10 cellular contexts compared by ENCODE assay signal in genomic region chr4:169251291-169252235, GRCh38. TPM values are rescaled to one million over a fixed set of nuclear protein-coding genes. Genes with fewer than 3 reads are reported as not detected.
DNase-seq lines count a peak whose midpoint lies in the region; ATAC-seq and TF ChIP-seq lines count a peak whose summit lies in the region.
"Had no signal": no experiment of that assay in that cellular context is flagged by ENCODE, and none has a peak within 500 bp of the region (broad histone marks: within the 10 kb centered on the region; RNA-seq: fewer than 3 reads in every experiment).

No MANE protein-coding gene starts in this region.

- H3K9ac ChIP-seq in iPS-18a (ENCODE audit: low read length) (peak overlapping the region; percentile 61), GM23248 (no peak overlapping the region)

- POLR2A ChIA-PET in HEK293 (lab: Yijun Ruan, JAX) (interaction anchor here (0.9 kb wide), 1 partner anchor 241 kb away, joined by 8 read pairs; the partner anchor contains the start of gene CBR4), WTC11 (lab: Charles Lee) (interaction anchor here (0.6 kb wide), 1 partner anchor 9 kb away, joined by 3 read pairs; no protein-coding TSS in a partner anchor)

- CTCF ChIA-PET in HEK293 (lab: Yijun Ruan, JAX) (no interaction called here), WTC11 (lab: Charles Lee) (no interaction called here)

- in situ Hi-C loops in GM23248 (cut with MboI): no loop called here

- no peak overlapping the region for H2AFZ ChIP-seq in GM23248

- intact Hi-C loops in heart right ventricle (cut with DNase I): no loop called here

- peaks cover 82% of the 10 kb centered on the region for H3F3A ChIP-seq in GM23248 (ENCODE audit: insufficient read depth)

- H3K4me3 ChIP-seq in HEK293 (ENCODE audit: low read depth, low read length): 0 out of 2 replicates have a peak overlapping the region, but pooled peaks have one; percentile 1
- peak overlapping the region; percentile 16 for H3K4me3 ChIP-seq in iPS-18a (ENCODE audit: low read length)
- H3K4me3 ChIP-seq in GM23248: no peak overlapping the region
- H3K4me3 ChIP-seq in heart right ventricle: no peak overlapping the region

- peaks cover 9% of the 10 kb centered on the region for H3K36me3 Mint-ChIP-seq in WTC11
- H3K36me3 Mint-ChIP-seq in progenitor cell of endocrine pancreas (ENCODE audit: insufficient read depth): peaks cover 7% of the 10 kb centered on the region
- H3K36me3 Mint-ChIP-seq in activated T-cell treated with anti-CD3 and anti-CD28 coated beads, Interleukin-2, amount 50 U/mL, for 4 hours (ENCODE audit: insufficient read depth): no peaks in the 10 kb centered on the region

- H3K4me3 Mint-ChIP-seq in WTC11: no peak overlapping the region
- no peak overlapping the region for H3K4me3 Mint-ChIP-seq in progenitor cell of endocrine pancreas (ENCODE audit: low read depth)
- H3K4me3 Mint-ChIP-seq in activated T-cell treated with anti-CD3 and anti-CD28 coated beads, Interleukin-2, amount 50 U/mL, for 4 hours: no peak overlapping the region
- H3K4me3 Mint-ChIP-seq: memory B cell, T-helper 17 cell had no signal

- H3K27me3 Mint-ChIP-seq in WTC11 (ENCODE audit: low read depth) (no peaks in the 10 kb centered on the region), progenitor cell of endocrine pancreas (no peaks in the 10 kb centered on the region)
- peaks cover 26% of the 10 kb centered on the region for H3K27me3 Mint-ChIP-seq in activated T-cell treated with anti-CD3 and anti-CD28 coated beads, Interleukin-2, amount 50 U/mL, for 4 hours (ENCODE audit: low read depth)
- H3K27me3 Mint-ChIP-seq: memory B cell had no signal

- DNase-seq in WTC11 (ENCODE audit: low spot score) (no peak), progenitor cell of endocrine pancreas (ENCODE audit: low spot score, unreplicated experiment) (no peak), GM23248 (no peak), heart right ventricle (no peak)
- no peak for DNase-seq in activated T-cell treated with anti-CD3 and anti-CD28 coated beads, Interleukin-2, amount 50 U/mL, for 4 hours
- DNase-seq: T-helper 17 cell had no signal

- H3K27ac ChIP-seq in HEK293 (ENCODE audit: extremely low read depth, low read depth, low read length): no peak overlapping the region
- peak overlapping the region; percentile 62 for H3K27ac ChIP-seq in iPS-18a (ENCODE audit: low read length)
- H3K27ac ChIP-seq in GM23248: no peak overlapping the region
- no peak overlapping the region for H3K27ac ChIP-seq in heart right ventricle

- H4K20me1 ChIP-seq in GM23248 (ENCODE audit: insufficient read depth): peaks cover 48% of the 10 kb centered on the region; the same call in 1 of the 2 replicates

- H3K27me3 ChIP-seq in iPS-18a (ENCODE audit: control insufficient read depth, insufficient read depth, low read length) (no peaks in the 10 kb centered on the region), GM23248 (replicated peaks; ENCODE audit: insufficient read depth) (no peaks in the 10 kb centered on the region), heart right ventricle (no peaks in the 10 kb centered on the region)

- H3K4me1 ChIP-seq in HEK293 (ENCODE audit: control insufficient read depth, insufficient read depth, low read length): peaks cover 39% of the 10 kb centered on the region
- peaks cover 29% of the 10 kb centered on the region for H3K4me1 ChIP-seq in iPS-18a (ENCODE audit: control insufficient read depth, low read depth, low read length)
- H3K4me1 ChIP-seq in GM23248 (ENCODE audit: insufficient read depth): peaks cover 79% of the 10 kb centered on the region
- peaks cover 2 to 69% (median 53%) of the 10 kb centered on the region in 9 donors for H3K4me1 ChIP-seq in heart right ventricle

- H3K9me3 ChIP-seq in HEK293 (ENCODE audit: control insufficient read depth, insufficient read depth, low read depth, low read length): no peaks in the 10 kb centered on the region
- H3K9me3 ChIP-seq in iPS-18a (ENCODE audit: control insufficient read depth, low read depth, low read length): no peaks in the 10 kb centered on the region
- no peaks in the 10 kb centered on the region for H3K9me3 ChIP-seq in GM23248 (ENCODE audit: low read depth)
- H3K9me3 ChIP-seq in heart right ventricle: no peaks in the 10 kb centered on the region

- peaks cover 68% of the 10 kb centered on the region for H3K4me1 Mint-ChIP-seq in WTC11
- peaks cover 47% of the 10 kb centered on the region for H3K4me1 Mint-ChIP-seq in progenitor cell of endocrine pancreas (ENCODE audit: low read depth)
- H3K4me1 Mint-ChIP-seq in activated T-cell treated with anti-CD3 and anti-CD28 coated beads, Interleukin-2, amount 50 U/mL, for 4 hours (ENCODE audit: low read depth): no peaks in the 10 kb centered on the region

- no peak overlapping the region for H3K4me2 ChIP-seq in GM23248 (ENCODE audit: unreplicated experiment)

- peak; percentile 81 for ATAC-seq in WTC11
- ATAC-seq in activated T-cell treated with anti-CD3 and anti-CD28 coated beads, Interleukin-2, amount 50 U/mL, for 4 hours: no peak
- no peak for ATAC-seq in GM21786 (IDR thresholded peaks at IDR 0.05; ENCODE audit: unreplicated experiment)
- ATAC-seq in heart right ventricle: no peak
- ATAC-seq: T-helper 17 cell had no signal

- H3K79me2 ChIP-seq in GM23248 (ENCODE audit: insufficient read depth): peaks cover 99% of the 10 kb centered on the region

- TF ChIP-seq CTCF in HEK293 (tag by site-specific recombination; IDR thresholded peaks at IDR 0.05) (no peak), WTC11 (IDR thresholded peaks at IDR 0.05) (no peak), progenitor cell of endocrine pancreas (IDR thresholded peaks at IDR 0.05; ENCODE audit: unreplicated experiment) (no peak), heart right ventricle (IDR thresholded peaks at IDR 0.05) (no peak)

- H3K9me2 ChIP-seq in GM23248 (ENCODE audit: insufficient read depth): no peaks in the 10 kb centered on the region

- peak overlapping the region; percentile 95 for H3K27ac Mint-ChIP-seq in WTC11
- H3K27ac Mint-ChIP-seq in progenitor cell of endocrine pancreas: peak overlapping the region; percentile 95
- H3K27ac Mint-ChIP-seq: memory B cell, T-helper 17 cell had no signal

- peaks cover 9% of the 10 kb centered on the region for H3K9me3 Mint-ChIP-seq in WTC11
- H3K9me3 Mint-ChIP-seq in progenitor cell of endocrine pancreas (ENCODE audit: low read depth): no peaks in the 10 kb centered on the region
- no peaks in the 10 kb centered on the region for H3K9me3 Mint-ChIP-seq in activated T-cell treated with anti-CD3 and anti-CD28 coated beads, Interleukin-2, amount 50 U/mL, for 4 hours
- H3K9me3 Mint-ChIP-seq: memory B cell had no signal

- H3K36me3 ChIP-seq in HEK293 (ENCODE audit: control insufficient read depth in 2 of 2, insufficient read depth in 1 of 2, low read length in 2 of 2) (no peaks in the 10 kb centered on the region), iPS-18a (ENCODE audit: control insufficient read depth, low read depth, low read length) (no peaks in the 10 kb centered on the region), GM23248 (ENCODE audit: low read depth) (no peaks in the 10 kb centered on the region), heart right ventricle (no peaks in the 10 kb centered on the region)

- WGBS in GM23248 (ENCODE audit: low coverage in 1 of 2, low lambda C conversion rate in 2 of 2, missing lambda C conversion rate in 2 of 2), 2 experiments: 96% methylated on average over 13 of the region's 13 CpGs
- WGBS in heart right ventricle, 2 donors: 81 to 86% methylated on average over 13 of the region's 13 CpGs

TF ChIP-seq in HEK293, 187 proteins besides CTCF, POLR2A, EP300 and RAD21 (continues in another document):
- TF ChIP-seq ZNF692 (tag by site-specific recombination; IDR thresholded peaks at IDR 0.05): peak; percentile 57; the same call in 1 of the 2 replicates

TF ChIP-seq in WTC11, 78 proteins besides CTCF, POLR2A, EP300 and RAD21 (continues in another document):
- TF ChIP-seq JAZF1 (CRISPR knock-in tag; IDR thresholded peaks at IDR 0.05) (no peak), HMGA2 (CRISPR knock-in tag; IDR thresholded peaks at IDR 0.05) (no peak), RELA (CRISPR knock-in tag; IDR thresholded peaks at IDR 0.05; ENCODE audit: borderline replicate concordance) (no peak), E2F4 (CRISPR knock-in tag; IDR thresholded peaks at IDR 0.05; ENCODE audit: borderline replicate concordance, low read depth) (no peak)

RNA-seq across cellular contexts. Expression of gene SH3RF1, which starts 19.2 kb away (rescaled TPM):
- 11.1 to 16.6 TPM (median 13.2 TPM) in 3 replicates for total RNA-seq in WTC11 (2021)
- total RNA-seq in progenitor cell of endocrine pancreas: 29.6 and 31.1 TPM in 2 replicates
- total RNA-seq in GM23248 (2014; rRNA removed; shearing (Covaris generic)): 24.9 and 28.3 TPM in 2 replicates
- 53.8 and 55.5 TPM in 2 replicates for polyA plus RNA-seq in GM23248 (2016; fragmentation: Nextera tagmentation; extraction: Ambion mirVana)
- total RNA-seq in activated T-cell treated with anti-CD3 and anti-CD28 coated beads, Interleukin-2, amount 50 U/mL, for 4 hours: 1 to 10 TPM in 1 of 3 donors, under 1 TPM in 2; 0.43 to 1.2 (median 0.56) TPM
- total RNA-seq in heart right ventricle: 10 to 100 TPM in 5 of 10 donors, 1 to 10 TPM in 5; 7.0 to 11.7 (median 9.9) TPM
- polyA plus RNA-seq in heart right ventricle: 1 to 10 TPM; 2.6 to 3.4 TPM

Comparison
In these comparisons a context has a peak if more than half of its experiments do, and no peak if none do; other contexts are left out.
1. H3K4me3 ChIP-seq: peak in HEK293 (single experiment) and iPS-18a (single experiment); none in GM23248 (single experiment) and heart right ventricle (0 of 10).
2. Of the 8 proteins assayed by ChIP-seq in both HEK293 and WTC11: peak only in HEK293: ATF2; only in WTC11: none; in both: none; in neither: 7.